In genomic region chr3:131363275-131363674, GRCh38 we compare ENCODE assay signal across 33 cellular contexts.
"Had no signal": no experiment of that assay in that cellular context is flagged by ENCODE, and none has a peak within 500 bp of the region (broad histone marks: within the 10 kb centered on the region; RNA-seq: fewer than 3 reads in every experiment).

No MANE protein-coding gene starts in this region.

- H3K4me3 ChIP-seq: cardiac muscle cell, prostate gland, skin epidermis had no signal

- H3K9me3 Mint-ChIP-seq: activated naive CD8-positive, alpha-beta T cell treated with anti-CD3 and anti-CD28 coated beads for 36 hours; immature natural killer cell; stimulated activated memory B cell treated with anti-CD40 and anti-IgM and Interleukin-4, amounts not matched to agents 10 μg/mL and 1 μg/mL and 100 μg/mL, for 72 hours; stimulated activated naive CD8-positive, alpha-beta T cell treated with anti-CD3 and anti-CD28 coated beads, Interleukin-15, amount 100 ng/mL, for 72 hours had no signal

- H3K36me3 Mint-ChIP-seq: brain; immature natural killer cell; mesothelial cell of epicardium; stimulated activated memory B cell treated with anti-CD40 and anti-IgM and Interleukin-4, amounts not matched to agents 10 μg/mL and 1 μg/mL and 100 μg/mL, for 72 hours had no signal

- H3K4me3 Mint-ChIP-seq: activated naive CD4-positive, alpha-beta T cell treated with anti-CD3 and anti-CD28 coated beads for 36 hours; activated naive CD8-positive, alpha-beta T cell treated with anti-CD3 and anti-CD28 coated beads for 36 hours had no signal

- FAIRE-seq: kidney, pancreas had no signal

- H3K4me1 ChIP-seq: foreskin keratinocyte, prostate gland had no signal

- DNase-seq: activated CD4-positive, alpha-beta T cell treated with anti-CD3 and anti-CD28 coated beads for 1 hour; activated CD4-positive, alpha-beta T cell treated with anti-CD3 and anti-CD28 coated beads, Interleukin-2, amount 50 U/mL, for 1 hour; activated effector memory CD4-positive, alpha-beta T cell treated with Interleukin-2 at 50 U/mL for 16 hours; activated naive CD4-positive, alpha-beta T cell treated with anti-CD3 and anti-CD28 coated beads for 36 hours; activated naive CD8-positive, alpha-beta T cell treated with anti-CD3 and anti-CD28 coated beads for 36 hours; activated T-cell treated with anti-CD3 and anti-CD28 coated beads for 4 hours; adrenal gland; aorta; cerebellar nuclear complex; foreskin keratinocyte; heart left ventricle; hypothalamus; immature natural killer cell; kidney; naive thymus-derived CD8-positive, alpha-beta T cell; nucleus accumbens; retina; stimulated activated CD4-positive, alpha-beta T cell treated with anti-CD3 and anti-CD28 coated beads, Interleukin-1b, Interleukin-23, amount 100 ng/mL, for 48 hours; stimulated activated CD4-positive, alpha-beta T cell treated with anti-CD3 and anti-CD28 coated beads, Interleukin-4, amount 100 ng/mL, for 4 hours; stimulated activated CD8-positive, alpha-beta memory T cell treated with anti-CD3 and anti-CD28 coated beads, Interleukin-4, amount 100 ng/mL, for 48 hours; stimulated activated naive CD8-positive, alpha-beta T cell treated with anti-CD3 and anti-CD28 coated beads, Interleukin-15, amount 100 ng/mL, for 72 hours; substantia nigra; T-helper 17 cell had no signal

- H3K27ac ChIP-seq: adrenal gland, cardiac muscle cell, coronary artery, foreskin keratinocyte, heart left ventricle, prostate gland, skin epidermis had no signal

- H3K27me3 ChIP-seq: adrenal gland, cardiac muscle cell, foreskin keratinocyte, heart left ventricle, pancreas had no signal

- ATAC-seq: esophagus mucosa; foreskin keratinocyte; heart left ventricle; naive thymus-derived CD8-positive, alpha-beta T cell; pancreas; sciatic nerve; stimulated activated memory B cell treated with anti-CD40 and anti-IgM and Interleukin-4, amounts not matched to agents 10 μg/mL and 1 μg/mL and 100 μg/mL, for 72 hours; stimulated activated naive CD8-positive, alpha-beta T cell treated with anti-CD3 and anti-CD28 coated beads, Interleukin-15, amount 100 ng/mL, for 72 hours; T-helper 17 cell had no signal

- H3K9me3 ChIP-seq: adrenal gland, heart left ventricle, pancreas, prostate gland had no signal

- H3K36me3 ChIP-seq: adrenal gland, cardiac muscle cell, heart left ventricle, pancreas, prostate gland had no signal

- H3K4me1 Mint-ChIP-seq: brain had no signal

- H3K27ac Mint-ChIP-seq: activated naive CD4-positive, alpha-beta T cell treated with anti-CD3 and anti-CD28 coated beads for 36 hours; activated naive CD8-positive, alpha-beta T cell treated with anti-CD3 and anti-CD28 coated beads for 36 hours; brain; mesothelial cell of epicardium; naive thymus-derived CD8-positive, alpha-beta T cell; stimulated activated naive CD8-positive, alpha-beta T cell treated with anti-CD3 and anti-CD28 coated beads, Interleukin-15, amount 100 ng/mL, for 72 hours had no signal
